In the genomic region with DNA sequence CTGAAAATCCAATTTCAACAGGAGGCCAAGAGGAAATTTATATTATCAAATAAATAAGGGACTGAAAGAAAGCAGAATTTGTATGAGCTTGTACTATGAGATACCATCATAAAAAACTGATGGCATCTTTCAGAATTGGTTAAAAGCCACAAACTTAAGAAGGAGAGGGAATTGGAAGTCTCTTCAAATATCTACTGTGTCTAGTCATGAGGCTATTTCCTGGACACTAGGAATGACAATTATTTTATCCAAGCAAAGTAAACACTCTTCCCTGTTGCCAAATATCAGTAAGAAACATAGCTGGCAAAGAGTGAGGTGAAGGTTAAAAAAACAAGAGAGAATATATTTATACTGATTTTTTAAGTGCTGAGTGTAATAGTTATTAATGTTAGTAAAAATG, we compare ENCODE assay signal across 28 cellular contexts.
"Had no signal": no experiment of that assay in that cellular context is flagged by ENCODE, and none has a peak within 500 bp of the region (broad histone marks: within the 10 kb centered on the region; RNA-seq: fewer than 3 reads in every experiment).

No MANE protein-coding gene starts in this region.

- H3K27me3 ChIP-seq: esophagus squamous epithelium, gastrocnemius medialis, left lung, neutrophil, right lobe of liver, stomach, thyroid gland, upper lobe of left lung had no signal

- H3K9me3 Mint-ChIP-seq: natural killer cell treated with Interleukin-12 subunit alpha and Interleukin-12 subunit beta and Interleukin-15 and Interleukin-18, amount 100 ng/mL, for 72 hours; stimulated activated effector memory CD8-positive, alpha-beta T cell treated with anti-CD3 and anti-CD28 coated beads, Interleukin-12 subunit alpha, Interleukin-12 subunit beta, amount 100 ng/mL, for 72 hours had no signal

- H3K4me3 Mint-ChIP-seq: mesothelial cell of epicardium; naive B cell; natural killer cell treated with Interleukin-12 subunit alpha and Interleukin-12 subunit beta and Interleukin-15 and Interleukin-18, amount 100 ng/mL, for 72 hours; neural crest cell; stimulated activated effector memory CD8-positive, alpha-beta T cell treated with anti-CD3 and anti-CD28 coated beads, Interleukin-12 subunit alpha, Interleukin-12 subunit beta, amount 100 ng/mL, for 72 hours had no signal

- H3K4me2 ChIP-seq: smooth muscle cell had no signal

- H3K4me3 ChIP-seq: coronary artery, esophagus squamous epithelium, gastrocnemius medialis, left lung, mucosa of descending colon, right lobe of liver, smooth muscle cell, stomach, thyroid gland, upper lobe of left lung had no signal

- H2AFZ ChIP-seq: parathyroid adenoma had no signal

- H3K27ac Mint-ChIP-seq: mesothelial cell of epicardium; naive B cell; natural killer cell treated with Interleukin-12 subunit alpha and Interleukin-12 subunit beta and Interleukin-15 and Interleukin-18, amount 100 ng/mL, for 72 hours; progenitor cell of endocrine pancreas; stimulated activated effector memory CD8-positive, alpha-beta T cell treated with anti-CD3 and anti-CD28 coated beads, Interleukin-12 subunit alpha, Interleukin-12 subunit beta, amount 100 ng/mL, for 72 hours had no signal

- H3K4me1 Mint-ChIP-seq: mesothelial cell of epicardium, neural crest cell had no signal

- H3K9me3 ChIP-seq: esophagus squamous epithelium, gastrocnemius medialis, left lung, mucosa of descending colon, neutrophil, right lobe of liver, stomach, thyroid gland, upper lobe of left lung had no signal

- H3K27ac ChIP-seq: coronary artery, esophagus squamous epithelium, gastrocnemius medialis, left lung, neutrophil, parathyroid adenoma, right lobe of liver, stomach, thyroid gland, upper lobe of left lung had no signal

- H3K9ac ChIP-seq: parathyroid adenoma had no signal

- H3K36me3 ChIP-seq: esophagus squamous epithelium, gastrocnemius medialis, left lung, neutrophil, right lobe of liver, stomach, thyroid gland, upper lobe of left lung had no signal

- H3K79me2 ChIP-seq: parathyroid adenoma had no signal

- H3K36me3 Mint-ChIP-seq: mesothelial cell of epicardium; naive B cell; stimulated activated effector memory CD8-positive, alpha-beta T cell treated with anti-CD3 and anti-CD28 coated beads, Interleukin-12 subunit alpha, Interleukin-12 subunit beta, amount 100 ng/mL, for 72 hours had no signal

- H3K4me1 ChIP-seq: esophagus squamous epithelium, gastrocnemius medialis, left lung, parathyroid adenoma, right lobe of liver, stomach, thyroid gland, upper lobe of left lung had no signal

- H3K27me3 Mint-ChIP-seq: naive B cell; natural killer cell treated with Interleukin-12 subunit alpha and Interleukin-12 subunit beta and Interleukin-15 and Interleukin-18, amount 100 ng/mL, for 72 hours; progenitor cell of endocrine pancreas had no signal

- ATAC-seq: gastrocnemius medialis; left lung; mucosa of descending colon; natural killer cell treated with Interleukin-12 subunit alpha and Interleukin-12 subunit beta and Interleukin-15 and Interleukin-18, amount 100 ng/mL, for 72 hours; stimulated activated effector memory CD8-positive, alpha-beta T cell treated with anti-CD3 and anti-CD28 coated beads, Interleukin-12 subunit alpha, Interleukin-12 subunit beta, amount 100 ng/mL, for 72 hours had no signal

- DNase-seq: dermis blood vessel endothelial cell; effector memory CD4-positive, alpha-beta T cell; erythroblast; esophagus squamous epithelium; gastrocnemius medialis; head of caudate nucleus; kidney; left lung; mesenchymal stem cell; mucosa of descending colon; naive B cell; right lobe of liver; stimulated activated CD4-positive, alpha-beta T cell treated with anti-CD3 and anti-CD28 coated beads, Interleukin-12 subunit alpha, Interleukin-12 subunit beta, amount 100 ng/mL, for 4 hours; stimulated activated CD4-positive, alpha-beta T cell treated with anti-CD3 and anti-CD28 coated beads, Interleukin-1b, Interleukin-23, amount 100 ng/mL, for 48 hours; stimulated activated CD4-positive, alpha-beta T cell treated with anti-CD3 and anti-CD28 coated beads, Interleukin-4, amount 100 ng/mL, for 1 hour; stimulated activated naive CD4-positive, alpha-beta T cell treated with Interleukin-2 at 50 U/mL for 16 hours; stomach; thyroid gland; upper lobe of left lung had no signal
